12 cellular contexts compared by ENCODE assay signal in the genomic region with DNA sequence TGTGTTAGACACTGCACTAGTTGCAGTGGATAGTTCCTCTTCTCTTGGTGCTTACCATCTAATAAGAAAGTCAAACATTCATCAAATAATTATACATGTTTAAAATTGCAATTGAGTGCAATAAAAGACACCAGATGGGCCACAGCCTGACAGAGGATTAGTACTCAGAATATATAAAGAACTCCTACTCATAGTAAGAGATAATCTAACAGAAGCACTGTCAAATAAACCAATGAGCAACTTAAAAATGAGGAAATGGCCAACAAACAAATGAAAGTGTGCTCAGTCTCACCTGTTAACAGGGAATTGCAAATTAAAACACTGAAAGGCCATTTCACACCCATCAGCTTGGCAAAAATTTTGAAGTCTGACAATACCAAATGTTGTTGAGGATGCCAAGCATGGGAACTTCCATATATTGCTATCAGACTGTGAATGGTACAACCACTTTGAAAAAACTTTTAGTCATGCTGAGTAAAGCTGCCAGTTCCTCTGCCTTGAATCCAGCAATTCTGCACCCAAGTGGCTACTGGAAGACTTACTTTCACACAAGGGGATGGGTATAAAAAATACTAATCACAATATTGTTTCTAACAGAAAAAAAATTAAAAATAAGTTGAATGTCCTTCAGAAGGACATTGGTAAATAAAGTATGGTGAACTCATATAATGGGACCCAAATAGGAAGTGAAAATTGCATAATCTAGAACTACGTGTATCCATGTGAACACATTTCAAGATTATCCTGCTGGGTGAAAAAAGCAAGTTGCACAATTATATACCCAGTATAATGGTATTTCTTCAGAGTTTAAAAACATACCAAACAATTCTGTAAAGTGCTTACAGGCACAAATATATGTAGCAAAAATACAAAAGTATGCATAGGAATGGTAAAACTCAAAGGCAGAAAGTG. TPM values are rescaled to one million over a fixed set of nuclear protein-coding genes. Genes with fewer than 3 reads are reported as not detected.
DNase-seq lines count a peak whose midpoint lies in the region; ATAC-seq and TF ChIP-seq lines count a peak whose summit lies in the region.
"Had no signal": no experiment of that assay in that cellular context is flagged by ENCODE, and none has a peak within 500 bp of the region (broad histone marks: within the 10 kb centered on the region; RNA-seq: fewer than 3 reads in every experiment).

No MANE protein-coding gene starts in this region.

- peaks cover 33% of the 10 kb centered on the region for H3K4me1 ChIP-seq in mammary epithelial cell (ENCODE audit: insufficient read depth, low read length)
- peaks cover 30% of the 10 kb centered on the region for H3K4me1 ChIP-seq in PC-9 (replicated peaks; ENCODE audit: insufficient read depth)

- DNase-seq in MCF 10A (ENCODE audit: unreplicated experiment) = peak; percentile 60
- no peak for DNase-seq in mammary epithelial cell
- DNase-seq in PC-9 = peak in 1 of 2 experiments; percentile 53
- no peak for DNase-seq in endothelial cell (ENCODE audit: low spot score)
- no peak for DNase-seq in NCI-H526 (lab: John Stamatoyannopoulos, UW)
- DNase-seq in effector CD8-positive, alpha-beta T cell (lab: John Stamatoyannopoulos, UW) = no peak
- no peak for DNase-seq in occipital lobe (lab: John Stamatoyannopoulos, UW)
- DNase-seq: activated CD4-positive, alpha-beta T cell treated with anti-CD3 and anti-CD28 coated beads, Interleukin-2, amount 50 U/mL, for 48 hours; left colon; NCI-H748 treated with DMSO at 0.1 percent for 48 hours had no signal

- CTCF ChIA-PET in MCF 10A (lab: Yijun Ruan, JAX) = interaction anchor here (0.6 to 11.4 kb wide), 4 partner anchors 78 to 106 kb away, joined by 3 to 374 read pairs (median 3); no protein-coding TSS in a partner anchor
- CTCF ChIA-PET in mammary epithelial cell (lab: Charles Lee; ENCODE audit: low non-redundant PET) = no interaction called here
- CTCF ChIA-PET in PC-9 (lab: Charles Lee) = interaction anchor here (0.6 kb wide), 1 partner anchor 25 kb away, joined by 8 read pairs; no protein-coding TSS in a partner anchor

- in situ Hi-C loops in mammary epithelial cell (cut with MboI; ENCODE audit: low sequenced_read_pairs in 2 of 2) = no loop called here

- H3K36me3 Mint-ChIP-seq in MCF 10A (ENCODE audit: insufficient read depth, unreplicated experiment) (peaks cover 6% of the 10 kb centered on the region), endothelial cell (ENCODE audit: low read depth, unreplicated experiment) (no peaks in the 10 kb centered on the region)

- H3K9me3 Mint-ChIP-seq in MCF 10A (ENCODE audit: unreplicated experiment) = no peaks in the 10 kb centered on the region
- H3K9me3 Mint-ChIP-seq in endothelial cell (ENCODE audit: unreplicated experiment) = no peaks in the 10 kb centered on the region

- peaks cover 28% of the 10 kb centered on the region for H3K4me1 Mint-ChIP-seq in MCF 10A (ENCODE audit: insufficient read depth, unreplicated experiment)
- H3K4me1 Mint-ChIP-seq in endothelial cell (ENCODE audit: unreplicated experiment) = peaks cover 19% of the 10 kb centered on the region

- TF ChIP-seq CTCF in MCF 10A (IDR thresholded peaks at IDR 0.05; ENCODE audit: unreplicated experiment) (no peak), mammary epithelial cell (conservative IDR thresholded peaks at IDR 0.05 in 1 of 2, IDR thresholded peaks at IDR 0.05 in 1 of 2; ENCODE audit: extremely low read depth in 1 of 2, insufficient read depth in 1 of 2, low read depth in 1 of 2, low read length in 2 of 2) (no peak), PC-9 (conservative IDR thresholded peaks at IDR 0.05) (no peak; the same call in 1 of the 2 replicates), endothelial cell (IDR thresholded peaks at IDR 0.05; ENCODE audit: unreplicated experiment) (no peak)

- H3K4me3 ChIP-seq in mammary epithelial cell (replicated peaks in 1 of 3; ENCODE audit: insufficient read depth in 1 of 3, low read depth in 2 of 3, low read length in 3 of 3) (no peak overlapping the region), PC-9 (no peak overlapping the region)
- H3K4me3 ChIP-seq: vagina had no signal

- H3F3A ChIP-seq in PC-9 (ENCODE audit: insufficient read depth, low read depth) = peaks cover 20% of the 10 kb centered on the region

- no peak overlapping the region for H3K4me2 ChIP-seq in mammary epithelial cell (ENCODE audit: insufficient read depth, low read depth, low read length)
- H3K4me2 ChIP-seq in PC-9 = peak overlapping the region; percentile 92; the same call in 1 of the 2 replicates

- intact Hi-C loops in MCF 10A (cut with micrococcal nuclease) = no loop called here
- intact Hi-C loops in mammary epithelial cell (cut with micrococcal nuclease) = loop anchor here (5.0 kb wide), 1 partner anchor 301 kb away; no protein-coding TSS in a partner anchor
- intact Hi-C loops in PC-9 (cut with micrococcal nuclease; ENCODE audit: unreplicated experiment) = loop anchor here (2.0 to 10.0 kb wide), 3 partner anchors 59 to 391 kb away; partner anchors contain the start of gene CRY2

- H3K27ac Mint-ChIP-seq in MCF 10A (ENCODE audit: low read depth, unreplicated experiment) (peak overlapping the region; percentile 55), endothelial cell (ENCODE audit: unreplicated experiment) (peak overlapping the region; percentile 91)

- H3K79me2 ChIP-seq in mammary epithelial cell (ENCODE audit: insufficient read depth, low read length) = no peaks in the 10 kb centered on the region
- 0 out of 2 replicates have a peak, but pooled peaks cover 4% of the 10 kb centered on the region for H3K79me2 ChIP-seq in PC-9 (ENCODE audit: low read depth)

- H3K27me3 Mint-ChIP-seq in MCF 10A (ENCODE audit: insufficient read depth, unreplicated experiment) (no peaks in the 10 kb centered on the region), endothelial cell (ENCODE audit: unreplicated experiment) (peaks cover 11% of the 10 kb centered on the region)

- H3K27me3 ChIP-seq in mammary epithelial cell (ENCODE audit: insufficient read depth, low read length) = no peaks in the 10 kb centered on the region
- no peaks in the 10 kb centered on the region for H3K27me3 ChIP-seq in PC-9 (ENCODE audit: insufficient read depth, low read depth)
- H3K27me3 ChIP-seq: vagina had no signal

- H2AFZ ChIP-seq in mammary epithelial cell (ENCODE audit: low read depth, low read length) = no peak overlapping the region
- no peak overlapping the region for H2AFZ ChIP-seq in PC-9

- no peak overlapping the region for H3K27ac ChIP-seq in mammary epithelial cell (ENCODE audit: insufficient read depth, low read depth, low read length)
- H3K27ac ChIP-seq in PC-9 = no peak overlapping the region

- H4K20me1 ChIP-seq in mammary epithelial cell (ENCODE audit: insufficient read depth, low read length) = no peaks in the 10 kb centered on the region
- no peaks in the 10 kb centered on the region for H4K20me1 ChIP-seq in PC-9 (ENCODE audit: insufficient read depth)

- H3K36me3 ChIP-seq in mammary epithelial cell (ENCODE audit: insufficient read depth, low read length) (no peaks in the 10 kb centered on the region), PC-9 (ENCODE audit: low read depth) (no peaks in the 10 kb centered on the region)
- H3K36me3 ChIP-seq: vagina had no signal

- ATAC-seq in HG02884 (IDR thresholded peaks at IDR 0.05; ENCODE audit: unreplicated experiment) = no peak
- ATAC-seq: left colon had no signal

- H3K9me2 ChIP-seq in PC-9 (ENCODE audit: insufficient read depth) = no peaks in the 10 kb centered on the region

- 69% methylated on average over 1 of the region's 1 CpG for WGBS in mammary epithelial cell (ENCODE audit: low coverage, missing lambda C conversion rate)

- POLR2A ChIA-PET in MCF 10A (lab: Yijun Ruan, JAX) = interaction anchor here (0.5 to 4.0 kb wide), 9 partner anchors 13 to 183 kb away, joined by 3 to 28 read pairs (median 4); no protein-coding TSS in a partner anchor
- POLR2A ChIA-PET in PC-9 (lab: Charles Lee; ENCODE audit: unreplicated experiment) = no interaction called here

- dilution Hi-C loops in mammary epithelial cell (cut with HindIII; ENCODE audit: low sequenced_read_pairs) = loop anchor here (5.0 to 10.0 kb wide), 2 partner anchors 41 to 109 kb away; partner anchors contain the start of genes CREB3L1 and DGKZ

- H3K9ac ChIP-seq in mammary epithelial cell (ENCODE audit: insufficient read depth, low read length) = no peak overlapping the region

- H3K9me3 ChIP-seq in mammary epithelial cell (replicated peaks; ENCODE audit: insufficient read depth, low read length) = no peaks in the 10 kb centered on the region
- H3K9me3 ChIP-seq in PC-9 (ENCODE audit: insufficient read depth, low read depth) = no peaks in the 10 kb centered on the region; the same call in 1 of the 2 replicates
- H3K9me3 ChIP-seq: vagina had no signal

- no TSS peak for BruUV-seq in MCF 10A (replicated peaks; lab: Mats Ljungman, UMichigan)
- BruUV-seq in mammary epithelial cell (replicated peaks; lab: Mats Ljungman, UMichigan) = no TSS peak
- no TSS peak for BruUV-seq in PC-9 (replicated peaks; lab: Mats Ljungman, UMichigan)

- H3K4me3 Mint-ChIP-seq in MCF 10A (ENCODE audit: unreplicated experiment) = peak overlapping the region; percentile 81
- H3K4me3 Mint-ChIP-seq in endothelial cell (ENCODE audit: unreplicated experiment) = peak overlapping the region; percentile 89

RNA-seq across cellular contexts. Expression of gene CREB3L1, which starts 41.4 kb away (rescaled TPM):
- total RNA-seq in MCF 10A (2022) (not detected in 2 replicates), mammary epithelial cell (under 1 TPM in 1 of 2 donors, not detected in 1; 0.17 TPM), PC-9 (2021) (1.3 and 3.1 TPM in 2 replicates), endothelial cell (ENCODE audit: unreplicated experiment) (21.6 TPM), occipital lobe (1.2 TPM)
- polyA plus RNA-seq in mammary epithelial cell = not detected
- polyA minus RNA-seq in mammary epithelial cell = not detected
